Comparison of ENCODE assay signal across 1 cellular context in the genomic region with DNA sequence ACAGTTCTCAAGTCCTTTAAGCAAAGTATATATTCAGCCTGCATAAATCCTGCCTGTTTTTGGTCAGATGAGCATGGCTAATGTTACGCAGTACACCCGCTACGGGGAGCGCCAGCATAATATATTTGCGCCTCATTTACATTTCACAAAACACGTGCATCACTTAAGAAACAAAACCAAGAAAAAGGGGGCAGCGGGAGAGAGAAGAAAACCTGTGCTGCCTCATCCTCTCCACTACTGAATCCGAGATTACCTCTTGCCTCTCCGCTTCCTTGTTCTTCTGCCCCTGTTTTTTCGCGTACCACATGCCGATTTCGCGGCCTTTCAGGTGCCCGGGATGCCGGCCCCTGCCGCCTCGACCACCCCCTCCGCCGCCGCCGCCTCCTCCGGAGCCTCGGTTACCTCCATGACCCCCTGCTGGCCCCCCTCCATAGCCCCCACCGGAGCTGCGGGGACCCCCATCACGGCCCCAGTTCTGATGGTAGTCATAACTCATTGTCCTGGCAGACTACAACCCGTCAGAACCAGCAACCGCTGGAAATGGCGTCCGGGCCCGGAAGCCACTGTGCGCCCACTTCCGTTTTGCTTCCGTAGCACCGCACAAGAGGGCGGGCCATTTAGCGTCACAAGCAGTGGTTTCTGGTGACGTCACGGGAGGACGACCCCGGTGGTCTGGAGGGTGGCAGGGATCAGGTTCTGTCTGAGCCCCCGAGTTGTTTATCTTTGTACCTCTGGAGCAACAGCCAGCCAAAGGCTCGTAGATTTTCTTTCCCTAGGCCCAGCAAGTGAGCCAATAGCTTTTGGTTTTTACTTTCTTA.
A peak's percentile ranks its signal among the peaks of the same experiment; 100 is the strongest.
TF ChIP-seq lines count a peak whose summit lies in the region.

A gene with protein sequence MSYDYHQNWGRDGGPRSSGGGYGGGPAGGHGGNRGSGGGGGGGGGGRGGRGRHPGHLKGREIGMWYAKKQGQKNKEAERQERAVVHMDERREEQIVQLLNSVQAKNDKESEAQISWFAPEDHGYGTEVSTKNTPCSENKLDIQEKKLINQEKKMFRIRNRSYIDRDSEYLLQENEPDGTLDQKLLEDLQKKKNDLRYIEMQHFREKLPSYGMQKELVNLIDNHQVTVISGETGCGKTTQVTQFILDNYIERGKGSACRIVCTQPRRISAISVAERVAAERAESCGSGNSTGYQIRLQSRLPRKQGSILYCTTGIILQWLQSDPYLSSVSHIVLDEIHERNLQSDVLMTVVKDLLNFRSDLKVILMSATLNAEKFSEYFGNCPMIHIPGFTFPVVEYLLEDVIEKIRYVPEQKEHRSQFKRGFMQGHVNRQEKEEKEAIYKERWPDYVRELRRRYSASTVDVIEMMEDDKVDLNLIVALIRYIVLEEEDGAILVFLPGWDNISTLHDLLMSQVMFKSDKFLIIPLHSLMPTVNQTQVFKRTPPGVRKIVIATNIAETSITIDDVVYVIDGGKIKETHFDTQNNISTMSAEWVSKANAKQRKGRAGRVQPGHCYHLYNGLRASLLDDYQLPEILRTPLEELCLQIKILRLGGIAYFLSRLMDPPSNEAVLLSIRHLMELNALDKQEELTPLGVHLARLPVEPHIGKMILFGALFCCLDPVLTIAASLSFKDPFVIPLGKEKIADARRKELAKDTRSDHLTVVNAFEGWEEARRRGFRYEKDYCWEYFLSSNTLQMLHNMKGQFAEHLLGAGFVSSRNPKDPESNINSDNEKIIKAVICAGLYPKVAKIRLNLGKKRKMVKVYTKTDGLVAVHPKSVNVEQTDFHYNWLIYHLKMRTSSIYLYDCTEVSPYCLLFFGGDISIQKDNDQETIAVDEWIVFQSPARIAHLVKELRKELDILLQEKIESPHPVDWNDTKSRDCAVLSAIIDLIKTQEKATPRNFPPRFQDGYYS (minus strand): TSS at position 567 of the 818 bp plus-strand sequence. CDS start 71 bp downstream, at position 496.

TF ChIP-seq in HepG2, 621 proteins besides CTCF, POLR2A, EP300 and RAD21 (continued from another document and continues in another):
- peak; percentile 37 for TF ChIP-seq MNT (IDR thresholded peaks at IDR 0.05)
- TF ChIP-seq ZNF704 (CRISPR knock-in tag; IDR thresholded peaks at IDR 0.05; ENCODE audit: borderline replicate concordance), result no peak; the same call in 1 of the 2 replicates
- TF ChIP-seq SIN3A (IDR thresholded peaks at IDR 0.05; ENCODE audit: borderline replicate concordance, low read depth, low read length), result 0 out of 2 replicates have a peak, but pooled peaks have one; percentile 51
- TF ChIP-seq FOXA3 (CRISPR knock-in tag; IDR thresholded peaks at IDR 0.05), result peak; percentile 33; the same call in 1 of the 2 replicates
- no peak; the same call in 1 of the 2 replicates for TF ChIP-seq ZSCAN21 (CRISPR knock-in tag; IDR thresholded peaks at IDR 0.05; ENCODE audit: borderline replicate concordance)
- no peak for TF ChIP-seq MEF2D (CRISPR knock-in tag; IDR thresholded peaks at IDR 0.05)
- no peak for TF ChIP-seq MTERF4 (CRISPR knock-in tag; IDR thresholded peaks at IDR 0.05)
- no peak for TF ChIP-seq ZNF7 (CRISPR knock-in tag; IDR thresholded peaks at IDR 0.05)
- TF ChIP-seq, protein P1, sequence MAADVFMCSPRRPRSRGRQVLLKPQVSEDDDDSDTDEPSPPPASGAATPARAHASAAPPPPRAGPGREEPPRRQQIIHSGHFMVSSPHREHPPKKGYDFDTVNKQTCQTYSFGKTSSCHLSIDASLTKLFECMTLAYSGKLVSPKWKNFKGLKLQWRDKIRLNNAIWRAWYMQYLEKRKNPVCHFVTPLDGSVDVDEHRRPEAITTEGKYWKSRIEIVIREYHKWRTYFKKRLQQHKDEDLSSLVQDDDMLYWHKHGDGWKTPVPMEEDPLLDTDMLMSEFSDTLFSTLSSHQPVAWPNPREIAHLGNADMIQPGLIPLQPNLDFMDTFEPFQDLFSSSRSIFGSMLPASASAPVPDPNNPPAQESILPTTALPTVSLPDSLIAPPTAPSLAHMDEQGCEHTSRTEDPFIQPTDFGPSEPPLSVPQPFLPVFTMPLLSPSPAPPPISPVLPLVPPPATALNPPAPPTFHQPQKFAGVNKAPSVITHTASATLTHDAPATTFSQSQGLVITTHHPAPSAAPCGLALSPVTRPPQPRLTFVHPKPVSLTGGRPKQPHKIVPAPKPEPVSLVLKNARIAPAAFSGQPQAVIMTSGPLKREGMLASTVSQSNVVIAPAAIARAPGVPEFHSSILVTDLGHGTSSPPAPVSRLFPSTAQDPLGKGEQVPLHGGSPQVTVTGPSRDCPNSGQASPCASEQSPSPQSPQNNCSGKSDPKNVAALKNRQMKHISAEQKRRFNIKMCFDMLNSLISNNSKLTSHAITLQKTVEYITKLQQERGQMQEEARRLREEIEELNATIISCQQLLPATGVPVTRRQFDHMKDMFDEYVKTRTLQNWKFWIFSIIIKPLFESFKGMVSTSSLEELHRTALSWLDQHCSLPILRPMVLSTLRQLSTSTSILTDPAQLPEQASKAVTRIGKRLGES (CRISPR knock-in tag; IDR thresholded peaks at IDR 0.05; ENCODE audit: borderline replicate concordance), result no peak
- no peak for TF ChIP-seq MAFG (CRISPR knock-in tag; IDR thresholded peaks at IDR 0.05)
- no peak for TF ChIP-seq TBL1XR1 (IDR thresholded peaks at IDR 0.05; ENCODE audit: borderline replicate concordance, low read length, partially characterized antibody)
- 0 out of 2 replicates have a peak, but pooled peaks have one; percentile 66 for TF ChIP-seq EED (CRISPR knock-in tag; IDR thresholded peaks at IDR 0.05)
- no peak; the same call in 1 of the 2 replicates for TF ChIP-seq MED1 (CRISPR knock-in tag; IDR thresholded peaks at IDR 0.05)
- TF ChIP-seq, protein P2, sequence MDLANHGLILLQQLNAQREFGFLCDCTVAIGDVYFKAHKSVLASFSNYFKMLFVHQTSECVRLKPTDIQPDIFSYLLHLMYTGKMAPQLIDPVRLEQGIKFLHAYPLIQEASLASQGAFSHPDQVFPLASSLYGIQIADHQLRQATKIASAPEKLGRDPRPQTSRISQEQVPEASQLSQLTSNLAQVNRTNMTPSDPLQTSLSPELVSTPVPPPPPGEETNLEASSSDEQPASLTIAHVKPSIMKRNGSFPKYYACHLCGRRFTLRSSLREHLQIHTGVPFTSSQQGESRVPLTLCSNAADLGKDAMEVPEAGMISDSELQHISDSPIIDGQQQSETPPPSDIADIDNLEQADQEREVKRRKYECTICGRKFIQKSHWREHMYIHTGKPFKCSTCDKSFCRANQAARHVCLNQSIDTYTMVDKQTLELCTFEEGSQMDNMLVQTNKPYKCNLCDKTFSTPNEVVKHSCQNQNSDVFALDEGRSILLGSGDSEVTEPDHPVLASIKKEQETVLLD (CRISPR knock-in tag; IDR thresholded peaks at IDR 0.05; ENCODE audit: low read depth), result no peak
- TF ChIP-seq NFIB (CRISPR knock-in tag; IDR thresholded peaks at IDR 0.05; ENCODE audit: borderline replicate concordance), result no peak
- TF ChIP-seq, protein P3, sequence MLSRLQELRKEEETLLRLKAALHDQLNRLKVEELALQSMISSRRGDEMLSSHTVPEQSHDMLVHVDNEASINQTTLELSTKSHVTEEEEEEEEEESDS (CRISPR knock-in tag; IDR thresholded peaks at IDR 0.05; ENCODE audit: borderline replicate concordance), result no peak
- TF ChIP-seq ZNF12 (CRISPR knock-in tag; IDR thresholded peaks at IDR 0.05), result no peak; the same call in 1 of the 2 replicates
- TF ChIP-seq ZNF710 (CRISPR knock-in tag; IDR thresholded peaks at IDR 0.05; ENCODE audit: borderline replicate concordance), result 0 out of 2 replicates have a peak, but pooled peaks have one; percentile 25
- TF ChIP-seq, protein P4, sequence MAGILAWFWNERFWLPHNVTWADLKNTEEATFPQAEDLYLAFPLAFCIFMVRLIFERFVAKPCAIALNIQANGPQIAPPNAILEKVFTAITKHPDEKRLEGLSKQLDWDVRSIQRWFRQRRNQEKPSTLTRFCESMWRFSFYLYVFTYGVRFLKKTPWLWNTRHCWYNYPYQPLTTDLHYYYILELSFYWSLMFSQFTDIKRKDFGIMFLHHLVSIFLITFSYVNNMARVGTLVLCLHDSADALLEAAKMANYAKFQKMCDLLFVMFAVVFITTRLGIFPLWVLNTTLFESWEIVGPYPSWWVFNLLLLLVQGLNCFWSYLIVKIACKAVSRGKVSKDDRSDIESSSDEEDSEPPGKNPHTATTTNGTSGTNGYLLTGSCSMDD (CRISPR knock-in tag; IDR thresholded peaks at IDR 0.05), result no peak
- TF ChIP-seq SETDB1 (CRISPR knock-in tag; IDR thresholded peaks at IDR 0.05; ENCODE audit: borderline replicate concordance), result no peak
- TF ChIP-seq MIXL1 (CRISPR knock-in tag; IDR thresholded peaks at IDR 0.05), result no peak
- no peak for TF ChIP-seq PCBP2 (optimal IDR thresholded peaks at IDR 0.05; ENCODE audit: low read depth, low read length, poor library complexity, severe bottlenecking)
- no peak for TF ChIP-seq SMARCC2 (IDR thresholded peaks at IDR 0.05)
- no peak for TF ChIP-seq ZNF703 (CRISPR knock-in tag; IDR thresholded peaks at IDR 0.05; ENCODE audit: borderline replicate concordance)
